In genomic region chr15:81323944-81324881, GRCh38 we compare ENCODE assay signal across 8 cellular contexts. TPM values are rescaled to one million over a fixed set of nuclear protein-coding genes. Genes with fewer than 3 reads are reported as not detected.
A peak's percentile ranks its signal among the peaks of the same experiment; 100 is the strongest.
DNase-seq lines count a peak whose midpoint lies in the region; ATAC-seq, FAIRE-seq and TF ChIP-seq lines count a peak whose summit lies in the region.

Gene STARD5, minus strand, starts transcription at chr15:81324141. Its CDS starts 42 bp downstream, at chr15:81324099.

- in situ Hi-C loops in GM13977 (cut with MboI; ENCODE audit: low pct_unique_long_range_greater_than_20kb, low sequenced_read_pairs, unreplicated experiment) = no loop called here

- intact Hi-C loops in left ventricle myocardium superior (cut with micrococcal nuclease) (no loop called here), prostate gland (cut with DNase I) (no loop called here)

- no peaks in the 10 kb centered on the region for H3K27me3 ChIP-seq in prostate gland (replicated peaks; ENCODE audit: insufficient read depth)

- peak; percentile 42 for FAIRE-seq in urothelium cell line (lab: Jason Lieb, UNC)

- H3K4me3 ChIP-seq in prostate gland = peak within 1 kb of the TSS; percentile 54 to 60

- no peaks in the 10 kb centered on the region for H3K36me3 ChIP-seq in prostate gland

- under 1% methylated on average over 64 of the region's 67 CpGs for WGBS in prostate gland

- peak; percentile 96 for TF ChIP-seq POLR2A in prostate gland (IDR thresholded peaks at IDR 0.05)

- peak within 1 kb of the TSS; percentile 61 to 78 for H3K27ac ChIP-seq in prostate gland

- TF ChIP-seq CTCF in GM13977 (IDR thresholded peaks at IDR 0.05; ENCODE audit: extremely low read depth, insufficient read depth, missing control alignments) (no peak), prostate gland (IDR thresholded peaks at IDR 0.05) (peak in 1 of 4 experiments; percentile 3)

- H3K4me1 ChIP-seq in prostate gland (replicated peaks) = no peaks in the 10 kb centered on the region

- ATAC-seq in HG02870 (IDR thresholded peaks at IDR 0.05; ENCODE audit: unreplicated experiment) (peak; percentile 97), left ventricle myocardium superior (peak; percentile 100)

- no peaks in the 10 kb centered on the region for H3K9me3 ChIP-seq in prostate gland

- DNase-seq in GM13977 (ENCODE audit: low spot score) = peak; percentile 95
- DNase-seq in NCI-H146 (lab: John Stamatoyannopoulos, UW) = peak; percentile 93
- peak; percentile 92 to 96 (median 94) for DNase-seq in T-helper 1 cell
- peak; percentile 36 to 99 (median 96) for DNase-seq in amygdala (lab: John Stamatoyannopoulos, UW)
- DNase-seq in left ventricle myocardium superior = peak; percentile 100
- DNase-seq in prostate gland (ENCODE audit: low spot score) = peak; percentile 98
- DNase-seq in urothelium cell line (ENCODE audit: low spot score) = peak; percentile 99

RNA-seq across cellular contexts. Expression of gene STARD5, which starts in this region (rescaled TPM):
- total RNA-seq in left ventricle myocardium superior (1.8 TPM), prostate gland (10 to 100 TPM; 19.6 to 23.2 TPM)

Comparison
In these comparisons a context has a peak if more than half of its experiments do, and no peak if none do; other contexts are left out.
1. Peak in every context shown above with its lines: DNase-seq, ATAC-seq, H3K4me3 ChIP-seq and H3K27ac ChIP-seq.